In the genomic region with DNA sequence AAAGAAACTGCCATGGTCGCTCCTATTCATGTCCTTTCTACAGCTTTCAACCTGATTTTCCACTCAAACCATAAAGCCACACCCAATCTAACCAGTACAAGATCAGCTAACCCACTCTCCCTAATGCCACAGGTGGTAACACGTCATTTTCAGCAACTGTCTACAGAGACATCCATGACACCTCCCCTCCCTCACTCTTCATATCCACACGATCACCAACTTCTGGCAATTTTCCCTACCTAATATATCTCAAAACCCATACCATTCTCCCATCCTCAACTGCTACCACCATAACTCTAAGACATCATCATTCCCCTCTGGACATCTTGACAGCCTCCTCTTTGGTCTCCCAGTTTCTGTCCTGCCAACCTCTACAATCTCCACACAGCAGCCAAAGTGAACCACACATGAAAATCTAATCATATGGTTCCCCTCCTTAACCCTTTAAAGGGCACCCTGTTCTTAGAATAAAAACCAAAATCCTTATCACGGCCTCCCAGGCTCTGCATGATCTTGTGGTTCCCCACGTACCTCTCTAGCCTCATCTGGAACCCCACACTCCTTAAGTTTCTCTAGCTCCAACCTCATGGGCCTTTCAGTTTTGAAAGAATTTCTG, we compare ENCODE assay signal across 8 cellular contexts. TPM values are rescaled to one million over a fixed set of nuclear protein-coding genes. Genes with fewer than 3 reads are reported as not detected.
A peak's percentile ranks its signal among the peaks of the same experiment; 100 is the strongest.
DNase-seq lines count a peak whose midpoint lies in the region; ATAC-seq, FAIRE-seq and TF ChIP-seq lines count a peak whose summit lies in the region.

No MANE protein-coding gene starts in this region.

- TF ChIP-seq CTCF in HepG2 (CRISPR knock-in tag; IDR thresholded peaks at IDR 0.05) (no peak), right lobe of liver (IDR thresholded peaks at IDR 0.05) (no peak), lower lobe of right lung (IDR thresholded peaks at IDR 0.05) (no peak), upper lobe of right lung (IDR thresholded peaks at IDR 0.05) (no peak)

- no peaks in the 10 kb centered on the region for H4K20me1 ChIP-seq in HepG2 (ENCODE audit: insufficient read depth, low read length)

- H3K9me3 Mint-ChIP-seq in activated T-helper 1 cell treated with anti-CD3 and anti-CD28 coated beads, Interleukin-12 subunit alpha, Interleukin-12 subunit beta, Interleukin-2, Interleukin-4 antibody, amounts not matched to agents 30 ng/mL and 10 ng/mL and 1 ng/mL, durations not matched to agents 14 hours and 24 hours and 36 hours: no peaks in the 10 kb centered on the region

- H3K4me2 ChIP-seq in HepG2 (ENCODE audit: low read depth, low read length): peak overlapping the region; percentile 86

- H3K27me3 ChIP-seq in HepG2 (ENCODE audit: control insufficient read depth in 1 of 2, insufficient read depth in 2 of 2, low read length in 2 of 2) (no peaks in the 10 kb centered on the region), right lobe of liver (no peaks in the 10 kb centered on the region), lower lobe of right lung (ENCODE audit: low read depth) (no peaks in the 10 kb centered on the region), upper lobe of right lung (no peaks in the 10 kb centered on the region)

- H3K9ac ChIP-seq in HepG2 (ENCODE audit: insufficient read depth, low read depth, low read length): peak overlapping the region; percentile 91; the same call in 1 of the 2 replicates

- FAIRE-seq in HepG2 (lab: Jason Lieb, UNC): no peak

- peak overlapping the region; percentile 98 for H3K27ac Mint-ChIP-seq in activated T-helper 1 cell treated with anti-CD3 and anti-CD28 coated beads, Interleukin-12 subunit alpha, Interleukin-12 subunit beta, Interleukin-2, Interleukin-4 antibody, amounts not matched to agents 30 ng/mL and 10 ng/mL and 1 ng/mL, durations not matched to agents 14 hours and 24 hours and 36 hours

- TF ChIP-seq EP300 in HepG2 (IDR thresholded peaks at IDR 0.05; ENCODE audit: low read depth in 2 of 2, low read length in 2 of 2) (no peak), HepG2 (CRISPR knock-in tag; IDR thresholded peaks at IDR 0.05; ENCODE audit: borderline replicate concordance) (no peak)

- intact Hi-C loops in HepG2 (cut with micrococcal nuclease; ENCODE audit: unreplicated experiment) (no loop called here), right lobe of liver (cut with DNase I) (no loop called here), lower lobe of right lung (cut with DNase I) (no loop called here), upper lobe of right lung (cut with DNase I) (no loop called here)
- intact Hi-C loops in activated T-helper 1 cell treated with anti-CD3 and anti-CD28 coated beads, Interleukin-12 subunit alpha, Interleukin-12 subunit beta, Interleukin-2, Interleukin-4 antibody, amounts not matched to agents 30 ng/mL and 10 ng/mL and 1 ng/mL, durations not matched to agents 14 hours and 24 hours and 36 hours (cut with micrococcal nuclease): no loop called here

- H3K4me1 ChIP-seq in HepG2 (ENCODE audit: insufficient read depth, low read length): peaks cover 44% of the 10 kb centered on the region
- peaks cover 0 to 7% (median 0%) of the 10 kb centered on the region in 4 donors for H3K4me1 ChIP-seq in right lobe of liver
- H3K4me1 ChIP-seq in lower lobe of right lung: peaks cover 49% of the 10 kb centered on the region
- peaks cover 22% of the 10 kb centered on the region for H3K4me1 ChIP-seq in upper lobe of right lung

- H3K4me3 ChIP-seq in HepG2 (replicated peaks in 1 of 3; ENCODE audit: insufficient read depth in 1 of 3, low read depth in 2 of 3, low read length in 3 of 3): peak overlapping the region in 1 of 3 experiments; percentile 93; a peak in 2 of 6 replicates
- H3K4me3 ChIP-seq in right lobe of liver: no peak overlapping the region
- peak overlapping the region; percentile 97 for H3K4me3 ChIP-seq in lower lobe of right lung
- peak overlapping the region; percentile 71 for H3K4me3 ChIP-seq in upper lobe of right lung

- H3K27me3 Mint-ChIP-seq in activated T-helper 1 cell treated with anti-CD3 and anti-CD28 coated beads, Interleukin-12 subunit alpha, Interleukin-12 subunit beta, Interleukin-2, Interleukin-4 antibody, amounts not matched to agents 30 ng/mL and 10 ng/mL and 1 ng/mL, durations not matched to agents 14 hours and 24 hours and 36 hours (ENCODE audit: insufficient read depth): peaks cover 2% of the 10 kb centered on the region

- no peak overlapping the region for H2AFZ ChIP-seq in HepG2 (ENCODE audit: low read length)

- peak overlapping the region; percentile 95 for H3K4me3 Mint-ChIP-seq in activated T-helper 1 cell treated with anti-CD3 and anti-CD28 coated beads, Interleukin-12 subunit alpha, Interleukin-12 subunit beta, Interleukin-2, Interleukin-4 antibody, amounts not matched to agents 30 ng/mL and 10 ng/mL and 1 ng/mL, durations not matched to agents 14 hours and 24 hours and 36 hours

- POLR2A ChIA-PET in HepG2 (lab: Yijun Ruan, JAX): interaction anchor here (0.6 to 1.3 kb wide), 4 partner anchors 10 to 140 kb away, joined by 3 to 4 read pairs (median 3); a partner anchor contains a TSS

- TF ChIP-seq RAD21 in HepG2 (CRISPR knock-in tag; IDR thresholded peaks at IDR 0.05): no peak

- no peaks in the 10 kb centered on the region for H3K9me3 ChIP-seq in HepG2 (ENCODE audit: low read length)
- no peaks in the 10 kb centered on the region for H3K9me3 ChIP-seq in right lobe of liver
- no peaks in the 10 kb centered on the region for H3K9me3 ChIP-seq in lower lobe of right lung
- no peaks in the 10 kb centered on the region for H3K9me3 ChIP-seq in upper lobe of right lung

- TF ChIP-seq POLR2A in HepG2 (IDR thresholded peaks at IDR 0.05; ENCODE audit: insufficient read depth in 1 of 2, low read depth in 2 of 2, low read length in 2 of 2) (no peak), right lobe of liver (IDR thresholded peaks at IDR 0.05) (no peak)

- ATAC-seq in HepG2 (no peak), right lobe of liver (no peak), lower lobe of right lung (no peak), upper lobe of right lung (no peak), GM18520 (IDR thresholded peaks at IDR 0.05; ENCODE audit: unreplicated experiment) (no peak), GM18502 (IDR thresholded peaks at IDR 0.05; ENCODE audit: poor library complexity, unreplicated experiment) (no peak)

- CTCF ChIA-PET in HepG2 (lab: Yijun Ruan, JAX; ENCODE audit: low intra/inter-chr PET ratio, low total read pairs): no interaction called here

- peaks cover 12% of the 10 kb centered on the region for H3K79me2 ChIP-seq in HepG2 (ENCODE audit: insufficient read depth, low read length)

- 98% methylated on average over 5 of the region's 5 CpGs for WGBS in HepG2 (ENCODE audit: low lambda C conversion rate)
- WGBS in right lobe of liver (ENCODE audit: insufficient coverage, low coverage, low lambda C conversion rate, missing lambda C conversion rate): 94% methylated on average over 5 of the region's 5 CpGs

- in situ Hi-C loops in HepG2 (cut with HindIII; ENCODE audit: extremely low pct_ligation_motif_present, low pct_unique_long_range_greater_than_20kb): no loop called here

- H3K36me3 ChIP-seq in HepG2 (replicated peaks in 1 of 2; ENCODE audit: control insufficient read depth in 1 of 2, insufficient read depth in 2 of 2, low read length in 2 of 2) (peaks cover 5 to 30% of the 10 kb centered on the region in 2 experiments; a peak in 4 of 5 replicates), right lobe of liver (peaks cover 0 to 20% (median 2%) of the 10 kb centered on the region in 4 donors), lower lobe of right lung (peaks cover 35% of the 10 kb centered on the region), upper lobe of right lung (peaks cover 25% of the 10 kb centered on the region)

- H3K27ac ChIP-seq in HepG2 (ENCODE audit: extremely low read length, insufficient read depth, low read length) (peak overlapping the region; percentile 96), right lobe of liver (no peak overlapping the region), lower lobe of right lung (peak overlapping the region; percentile 98), upper lobe of right lung (no peak overlapping the region)

- BruUV-seq in HepG2 (replicated peaks; lab: Mats Ljungman, UMichigan): no TSS peak

- H3K4me1 Mint-ChIP-seq in activated T-helper 1 cell treated with anti-CD3 and anti-CD28 coated beads, Interleukin-12 subunit alpha, Interleukin-12 subunit beta, Interleukin-2, Interleukin-4 antibody, amounts not matched to agents 30 ng/mL and 10 ng/mL and 1 ng/mL, durations not matched to agents 14 hours and 24 hours and 36 hours (ENCODE audit: low read depth): peaks cover 52% of the 10 kb centered on the region

- H3K36me3 Mint-ChIP-seq in activated T-helper 1 cell treated with anti-CD3 and anti-CD28 coated beads, Interleukin-12 subunit alpha, Interleukin-12 subunit beta, Interleukin-2, Interleukin-4 antibody, amounts not matched to agents 30 ng/mL and 10 ng/mL and 1 ng/mL, durations not matched to agents 14 hours and 24 hours and 36 hours (ENCODE audit: low read depth): peaks cover 30% of the 10 kb centered on the region

- DNase-seq in HepG2 (ENCODE audit: low spot score) (no peak), right lobe of liver (no peak), lower lobe of right lung (no peak), upper lobe of right lung (no peak), NCI-H2107 (lab: John Stamatoyannopoulos, UW) (no peak)
- no peak for DNase-seq in activated T-helper 1 cell treated with anti-CD3 and anti-CD28 coated beads, Interleukin-12 subunit alpha, Interleukin-12 subunit beta, Interleukin-2, Interleukin-4 antibody, amounts not matched to agents 30 ng/mL and 10 ng/mL and 1 ng/mL, durations not matched to agents 14 hours and 24 hours and 36 hours (ENCODE audit: low spot score)

RNA-seq across cellular contexts. Expression of a gene that starts 1.3 kb away (rescaled TPM):
- total RNA-seq in HepG2 (2016; rRNA removed; fragmentation: Illumina TruSeq; extraction: Trizol) (29.3 and 39.3 TPM in 2 replicates), right lobe of liver (10 to 100 TPM in 5 of 6 experiments, 1 to 10 TPM in 1; 9.4 to 19.2 (median 13.5) TPM), lower lobe of right lung (34.7 TPM), upper lobe of right lung (29.5 TPM)
- 16.7 and 19.9 TPM in 2 replicates for total RNA-seq in HepG2 (2016; cell fraction: cytosol; rRNA removed; fragmentation: Illumina TruSeq; extraction: Trizol; ENCODE audit: low read depth)
- total RNA-seq in HepG2 (2016; cell fraction: insoluble cytoplasmic fraction; rRNA removed; fragmentation: Illumina TruSeq; extraction: Trizol): 32.0 and 39.5 TPM in 2 replicates
- total RNA-seq in HepG2 (2016; cell fraction: membrane; rRNA removed; fragmentation: Illumina TruSeq; extraction: Trizol): 27.4 and 28.5 TPM in 2 replicates
- total RNA-seq in HepG2 (2016; cell fraction: nucleus; rRNA removed; fragmentation: Illumina TruSeq; extraction: Trizol): 12.5 and 20.5 TPM in 2 replicates
- 31.0 and 35.0 TPM in 2 replicates for polyA plus RNA-seq in HepG2 (2011; rRNA removed)
- polyA plus RNA-seq in HepG2 (2011; cell fraction: cytosol; rRNA removed): 35.2 and 38.2 TPM in 2 replicates
- 12.4 and 14.8 TPM in 2 replicates for polyA plus RNA-seq in HepG2 (2011; cell fraction: nucleus; rRNA removed)
- polyA plus RNA-seq in HepG2 (2012): 13.5 and 14.8 TPM in 2 replicates
- polyA plus RNA-seq in HepG2 (2016; cell fraction: cytosol; fragmentation: Illumina TruSeq; extraction: Trizol; ENCODE audit: low read depth): 16.6 and 18.9 TPM in 2 replicates
- polyA plus RNA-seq in HepG2 (2016; cell fraction: insoluble cytoplasmic fraction; fragmentation: Illumina TruSeq; extraction: Trizol; ENCODE audit: low read depth): 36.5 and 38.3 TPM in 2 replicates
- 22.5 and 24.6 TPM in 2 replicates for polyA plus RNA-seq in HepG2 (2016; cell fraction: membrane; fragmentation: Illumina TruSeq; extraction: Trizol; ENCODE audit: low read depth)
- polyA plus RNA-seq in HepG2 (2016; cell fraction: nucleus; fragmentation: Illumina TruSeq; extraction: Trizol; ENCODE audit: insufficient read depth, low read depth): 26.6 and 28.5 TPM in 2 replicates
- 33.9 and 58.1 TPM in 2 replicates for polyA minus RNA-seq in HepG2 (2011; rRNA and poly(A)+ RNA removed; ENCODE audit: low replicate concordance)
- 8.7 and 12.7 TPM in 2 replicates for polyA minus RNA-seq in HepG2 (2011; cell fraction: cytosol; rRNA and poly(A)+ RNA removed)
- polyA minus RNA-seq in HepG2 (2011; cell fraction: nucleus; rRNA and poly(A)+ RNA removed): 15.2 and 16.3 TPM in 2 replicates
- 40.7 and 41.8 TPM in 2 replicates for total RNA-seq in activated T-helper 1 cell treated with anti-CD3 and anti-CD28 coated beads, Interleukin-12 subunit alpha, Interleukin-12 subunit beta, Interleukin-2, Interleukin-4 antibody, amounts not matched to agents 30 ng/mL and 10 ng/mL and 1 ng/mL, durations not matched to agents 14 hours and 24 hours and 36 hours

RNA-seq across cellular contexts. Expression of a gene that starts 33.6 kb away (rescaled TPM):
- total RNA-seq in HepG2 (2016; rRNA removed; fragmentation: Illumina TruSeq; extraction: Trizol) (not detected in 2 replicates), right lobe of liver (not detected), lower lobe of right lung (not detected), upper lobe of right lung (not detected)
- total RNA-seq in HepG2 (2016; cell fraction: cytosol; rRNA removed; fragmentation: Illumina TruSeq; extraction: Trizol; ENCODE audit: low read depth): not detected in 2 replicates
- total RNA-seq in HepG2 (2016; cell fraction: insoluble cytoplasmic fraction; rRNA removed; fragmentation: Illumina TruSeq; extraction: Trizol): not detected in 2 replicates
- total RNA-seq in HepG2 (2016; cell fraction: membrane; rRNA removed; fragmentation: Illumina TruSeq; extraction: Trizol): not detected in 2 replicates
- total RNA-seq in HepG2 (2016; cell fraction: nucleus; rRNA removed; fragmentation: Illumina TruSeq; extraction: Trizol): not detected in 2 replicates
- not detected in 2 replicates for polyA plus RNA-seq in HepG2 (2011; rRNA removed)
- polyA plus RNA-seq in HepG2 (2011; cell fraction: cytosol; rRNA removed): not detected in 2 replicates
- polyA plus RNA-seq in HepG2 (2011; cell fraction: nucleus; rRNA removed): not detected in 2 replicates
- polyA plus RNA-seq in HepG2 (2012): not detected in 2 replicates
- not detected in 2 replicates for polyA plus RNA-seq in HepG2 (2016; cell fraction: cytosol; fragmentation: Illumina TruSeq; extraction: Trizol; ENCODE audit: low read depth)
- not detected in 2 replicates for polyA plus RNA-seq in HepG2 (2016; cell fraction: insoluble cytoplasmic fraction; fragmentation: Illumina TruSeq; extraction: Trizol; ENCODE audit: low read depth)
- polyA plus RNA-seq in HepG2 (2016; cell fraction: membrane; fragmentation: Illumina TruSeq; extraction: Trizol; ENCODE audit: low read depth): not detected in 2 replicates
- not detected in 2 replicates for polyA plus RNA-seq in HepG2 (2016; cell fraction: nucleus; fragmentation: Illumina TruSeq; extraction: Trizol; ENCODE audit: insufficient read depth, low read depth)
- not detected in 2 replicates for polyA minus RNA-seq in HepG2 (2011; rRNA and poly(A)+ RNA removed; ENCODE audit: low replicate concordance)
- polyA minus RNA-seq in HepG2 (2011; cell fraction: cytosol; rRNA and poly(A)+ RNA removed): not detected in 2 replicates
- not detected in 2 replicates for polyA minus RNA-seq in HepG2 (2011; cell fraction: nucleus; rRNA and poly(A)+ RNA removed)
- not detected in 2 replicates for total RNA-seq in activated T-helper 1 cell treated with anti-CD3 and anti-CD28 coated beads, Interleukin-12 subunit alpha, Interleukin-12 subunit beta, Interleukin-2, Interleukin-4 antibody, amounts not matched to agents 30 ng/mL and 10 ng/mL and 1 ng/mL, durations not matched to agents 14 hours and 24 hours and 36 hours

RNA-seq across cellular contexts. Expression of a gene that starts 59.0 kb away (rescaled TPM):
- total RNA-seq in HepG2 (2016; rRNA removed; fragmentation: Illumina TruSeq; extraction: Trizol): 5.6 and 7.3 TPM in 2 replicates
- 0.44 and 0.81 TPM in 2 replicates for total RNA-seq in HepG2 (2016; cell fraction: cytosol; rRNA removed; fragmentation: Illumina TruSeq; extraction: Trizol; ENCODE audit: low read depth)
- total RNA-seq in HepG2 (2016; cell fraction: insoluble cytoplasmic fraction; rRNA removed; fragmentation: Illumina TruSeq; extraction: Trizol): 5.3 and 6.9 TPM in 2 replicates
- total RNA-seq in HepG2 (2016; cell fraction: membrane; rRNA removed; fragmentation: Illumina TruSeq; extraction: Trizol): 1.4 and 1.7 TPM in 2 replicates
- total RNA-seq in HepG2 (2016; cell fraction: nucleus; rRNA removed; fragmentation: Illumina TruSeq; extraction: Trizol): 10.3 and 12.0 TPM in 2 replicates
- 5.8 and 7.2 TPM in 2 replicates for polyA plus RNA-seq in HepG2 (2011; rRNA removed)
- polyA plus RNA-seq in HepG2 (2011; cell fraction: cytosol; rRNA removed): 2.5 and 3.9 TPM in 2 replicates
- 15.9 and 20.4 TPM in 2 replicates for polyA plus RNA-seq in HepG2 (2011; cell fraction: nucleus; rRNA removed)
- polyA plus RNA-seq in HepG2 (2012): 5.9 and 7.4 TPM in 2 replicates
- 0.26 and 0.29 TPM in 2 replicates for polyA plus RNA-seq in HepG2 (2016; cell fraction: cytosol; fragmentation: Illumina TruSeq; extraction: Trizol; ENCODE audit: low read depth)
- polyA plus RNA-seq in HepG2 (2016; cell fraction: insoluble cytoplasmic fraction; fragmentation: Illumina TruSeq; extraction: Trizol; ENCODE audit: low read depth): 5.2 and 5.5 TPM in 2 replicates
- 0.94 and 1.2 TPM in 2 replicates for polyA plus RNA-seq in HepG2 (2016; cell fraction: membrane; fragmentation: Illumina TruSeq; extraction: Trizol; ENCODE audit: low read depth)
- polyA plus RNA-seq in HepG2 (2016; cell fraction: nucleus; fragmentation: Illumina TruSeq; extraction: Trizol; ENCODE audit: insufficient read depth, low read depth): 17.8 and 20.2 TPM in 2 replicates
- 5.6 and 10.6 TPM in 2 replicates for polyA minus RNA-seq in HepG2 (2011; rRNA and poly(A)+ RNA removed; ENCODE audit: low replicate concordance)
- 1.7 TPM in 2 replicates for polyA minus RNA-seq in HepG2 (2011; cell fraction: cytosol; rRNA and poly(A)+ RNA removed)
- polyA minus RNA-seq in HepG2 (2011; cell fraction: nucleus; rRNA and poly(A)+ RNA removed): 8.9 and 13.2 TPM in 2 replicates
- total RNA-seq in right lobe of liver: 1 to 10 TPM; 2.2 to 3.6 (median 2.5) TPM
- 33.0 and 34.2 TPM in 2 replicates for total RNA-seq in activated T-helper 1 cell treated with anti-CD3 and anti-CD28 coated beads, Interleukin-12 subunit alpha, Interleukin-12 subunit beta, Interleukin-2, Interleukin-4 antibody, amounts not matched to agents 30 ng/mL and 10 ng/mL and 1 ng/mL, durations not matched to agents 14 hours and 24 hours and 36 hours
- total RNA-seq in lower lobe of right lung: 23.8 TPM
- 14.6 TPM for total RNA-seq in upper lobe of right lung

Comparison
In these comparisons a context has a peak if more than half of its experiments do, and no peak if none do; other contexts are left out.
1. H3K27ac ChIP-seq: peak in HepG2 (single experiment) and lower lobe of right lung (single experiment); none in right lobe of liver (0 of 3) and upper lobe of right lung (single experiment).
2. H3K4me3 ChIP-seq: peak in lower lobe of right lung (single experiment) and upper lobe of right lung (single experiment); none in right lobe of liver (0 of 3).